ENCODE assay signal across 13 cellular contexts in genomic region chr1:118900643-118901440, GRCh38.
DNase-seq lines count a peak whose midpoint lies in the region; ATAC-seq and TF ChIP-seq lines count a peak whose summit lies in the region.
"Had no signal": no experiment of that assay in that cellular context is flagged by ENCODE, and none has a peak within 500 bp of the region (broad histone marks: within the 10 kb centered on the region; RNA-seq: fewer than 3 reads in every experiment).

No MANE protein-coding gene starts in this region.

- dilution Hi-C loops in IMR-90 (cut with HindIII; ENCODE audit: low sequenced_read_pairs, unreplicated experiment) = no loop called here

- no peak for TF ChIP-seq POLR2A in IMR-90 (IDR thresholded peaks at IDR 0.05; ENCODE audit: low read depth, low read length)

- peak; percentile 9 for DNase-seq in EH (ENCODE audit: low read depth)
- DNase-seq in IMR-90 = no peak
- DNase-seq in myocyte (ENCODE audit: low read depth) = peak; percentile 74
- DNase-seq in NCI-H2227 treated with DMSO at 0.1 percent for 48 hours (lab: John Stamatoyannopoulos, UW) = no peak
- no peak for DNase-seq in cardiac septum (ENCODE audit: low spot score)
- DNase-seq: Caco-2; CD8-positive, alpha-beta memory T cell; DMS53; H7 had no signal

- no peaks in the 10 kb centered on the region for H4K20me1 ChIP-seq in IMR-90 (ENCODE audit: insufficient read depth, low read length)

- H3K4me3 ChIP-seq in IMR-90 (ENCODE audit: insufficient read depth, low read depth, low read length) (no peak overlapping the region), skeletal muscle tissue (ENCODE audit: low read length in 3 of 3) (no peak overlapping the region)
- H3K4me3 ChIP-seq: A549, GM23338 had no signal

- no peak overlapping the region for H4K91ac ChIP-seq in IMR-90 (ENCODE audit: insufficient read depth, low read depth, low read length)

- no peak overlapping the region for H2AK9ac ChIP-seq in IMR-90 (replicated peaks; ENCODE audit: low read depth, low read length, poor library complexity)

- H3K4me1 ChIP-seq in IMR-90 (ENCODE audit: control insufficient read depth, insufficient read depth, low read length) (no peaks in the 10 kb centered on the region), skeletal muscle tissue (ENCODE audit: control insufficient read depth in 3 of 3, insufficient read depth in 3 of 3, low read length in 3 of 3) (peaks cover 12 to 19% (median 16%) of the 10 kb centered on the region in 3 donors)
- H3K4me1 ChIP-seq: Caco-2 had no signal

- H3K14ac ChIP-seq in IMR-90 (replicated peaks; ENCODE audit: low read depth, low read length) = no peak overlapping the region

- no peak for TF ChIP-seq CTCF in IMR-90 (conservative IDR thresholded peaks at IDR 0.05; ENCODE audit: low read depth, low read length)

- no peak overlapping the region for H3K23ac ChIP-seq in IMR-90 (ENCODE audit: low read depth, low read length)

- POLR2A ChIA-PET in IMR-90 (lab: Charles Lee; ENCODE audit: unreplicated experiment) = no interaction called here

- no peak overlapping the region for H2BK15ac ChIP-seq in IMR-90 (ENCODE audit: low read depth, low read length)

- H2AFZ ChIP-seq in IMR-90 (replicated peaks; ENCODE audit: low read length, poor library complexity) = no peak overlapping the region
- H2AFZ ChIP-seq: GM23338 had no signal

- no TSS peak for BruUV-seq in IMR-90 (replicated peaks; lab: Mats Ljungman, UMichigan)

- no peak overlapping the region for H4K5ac ChIP-seq in IMR-90 (ENCODE audit: low read depth, low read length)

- no peaks in the 10 kb centered on the region for H3K79me1 ChIP-seq in IMR-90 (ENCODE audit: low read depth in 1 of 2, low read length in 2 of 2)

- no peak overlapping the region for H3K4me2 ChIP-seq in IMR-90 (ENCODE audit: low read depth, low read length)
- H3K4me2 ChIP-seq: A549, GM23338 had no signal

- CTCF ChIA-PET in IMR-90 (lab: Yijun Ruan, JAX) = no interaction called here

- H2BK5ac ChIP-seq in IMR-90 (ENCODE audit: low read depth, low read length, poor library complexity, severe bottlenecking) = no peak overlapping the region

- H3K36me3 ChIP-seq in IMR-90 (ENCODE audit: control insufficient read depth, insufficient read depth, low read length) = no peaks in the 10 kb centered on the region
- peaks cover 5 to 22% (median 21%) of the 10 kb centered on the region in 3 donors for H3K36me3 ChIP-seq in skeletal muscle tissue (ENCODE audit: control insufficient read depth in 3 of 3, insufficient read depth in 3 of 3, low read length in 3 of 3)

- no peak overlapping the region for H2BK20ac ChIP-seq in IMR-90 (ENCODE audit: low read depth, low read length)

- H3K9me1 ChIP-seq in IMR-90 (ENCODE audit: insufficient read depth, low read length) = no peaks in the 10 kb centered on the region

- H3K27ac ChIP-seq in IMR-90 (ENCODE audit: insufficient read depth, low read length) (no peak overlapping the region), skeletal muscle tissue (ENCODE audit: low read depth, low read length) (peak overlapping the region; percentile 59)
- H3K27ac ChIP-seq: A549 had no signal

- H3K9ac ChIP-seq in IMR-90 (ENCODE audit: low read depth, low read length) (no peak overlapping the region), skeletal muscle tissue (ENCODE audit: low read depth in 1 of 3, low read length in 3 of 3) (no peak overlapping the region)

- no peak overlapping the region for H3K18ac ChIP-seq in IMR-90 (ENCODE audit: low read depth, low read length)

- no peak overlapping the region for H4K8ac ChIP-seq in IMR-90 (ENCODE audit: low read depth in 2 of 2, low read length in 2 of 2)

- H3K27me3 ChIP-seq in IMR-90 (ENCODE audit: control insufficient read depth, insufficient read depth, low read length) = no peaks in the 10 kb centered on the region
- H3K27me3 ChIP-seq in skeletal muscle tissue (ENCODE audit: control insufficient read depth in 3 of 3, insufficient read depth in 3 of 3, low read length in 3 of 3) = no peaks in the 10 kb centered on the region

- ATAC-seq in IMR-90 (ENCODE audit: low read depth) (no peak), HG03469 (IDR thresholded peaks at IDR 0.05; ENCODE audit: unreplicated experiment) (no peak)
- ATAC-seq: A549, GM23338 had no signal

- H2AK5ac ChIP-seq in IMR-90 (ENCODE audit: low read depth, low read length) = no peak overlapping the region

- no peak overlapping the region for H2BK120ac ChIP-seq in IMR-90 (ENCODE audit: low read depth, low read length)

- no peak overlapping the region for H3K4ac ChIP-seq in IMR-90 (ENCODE audit: low read depth, low read length)

- intact Hi-C loops in IMR-90 (cut with micrococcal nuclease) (no loop called here), cardiac septum (cut with DNase I) (loop anchor here (5.0 kb wide), 1 partner anchor 51 kb away; no protein-coding TSS in a partner anchor)

- no peak for TF ChIP-seq RAD21 in IMR-90 (IDR thresholded peaks at IDR 0.05; ENCODE audit: low read length)

- no peaks in the 10 kb centered on the region for H3K9me3 ChIP-seq in IMR-90 (ENCODE audit: control insufficient read depth, insufficient read depth, low read length)
- H3K9me3 ChIP-seq in skeletal muscle tissue (ENCODE audit: control insufficient read depth in 3 of 3, low read length in 3 of 3) = no peaks in the 10 kb centered on the region
- H3K9me3 ChIP-seq: A549, Caco-2 had no signal

- in situ Hi-C loops in IMR-90 (cut with MboI; ENCODE audit: low sequenced_read_pairs) = no loop called here

- H3K56ac ChIP-seq in IMR-90 (ENCODE audit: extremely low read depth, insufficient read depth, low read length) = no peak overlapping the region

TF ChIP-seq in IMR-90, 13 proteins besides CTCF, POLR2A, EP300 and RAD21:
- TF ChIP-seq USF2 (IDR thresholded peaks at IDR 0.05; ENCODE audit: low read depth, low read length) (no peak), FOS (IDR thresholded peaks at IDR 0.05; ENCODE audit: low read depth, low read length) (no peak), RFX5 (IDR thresholded peaks at IDR 0.05; ENCODE audit: low read depth, low read length) (no peak), NFE2L2 (IDR thresholded peaks at IDR 0.05; ENCODE audit: low read depth, low read length) (peak; percentile 27; the same call in 1 of the 2 replicates), BHLHE40 (IDR thresholded peaks at IDR 0.05; ENCODE audit: low read depth, low read length) (no peak), MXI1 (IDR thresholded peaks at IDR 0.05; ENCODE audit: borderline replicate concordance, low read depth, low read length) (no peak), CEBPB (IDR thresholded peaks at IDR 0.05; ENCODE audit: low read depth, low read length) (no peak)

Comparison
In these comparisons a context has a peak if more than half of its experiments do, and no peak if none do; other contexts are left out.
1. DNase-seq: peak in EH (single experiment) and myocyte (single experiment); none in IMR-90 (single experiment), NCI-H2227 treated with DMSO at 0.1 percent for 48 hours (single experiment) and cardiac septum (single experiment).